26 cellular contexts compared by ENCODE assay signal in genomic region chr1:242140871-242141270, GRCh38.
"Had no signal": no experiment of that assay in that cellular context is flagged by ENCODE, and none has a peak within 500 bp of the region (broad histone marks: within the 10 kb centered on the region; RNA-seq: fewer than 3 reads in every experiment).

No MANE protein-coding gene starts in this region.

- H3K9ac ChIP-seq: parathyroid adenoma had no signal

- H3K36me3 Mint-ChIP-seq: memory B cell; mesothelial cell of epicardium; naive B cell; stimulated activated naive B cell treated with anti-CD40 and anti-IgM and Interleukin-4, amounts not matched to agents 10 μg/mL and 1 μg/mL and 100 μg/mL, for 72 hours had no signal

- DNase-seq: dermis blood vessel endothelial cell; esophagus squamous epithelium; glutamatergic neuron; islet precursor cell; left lung; lower lobe of right lung; naive B cell; occipital lobe; retina; right lobe of liver; spleen; stimulated activated CD4-positive, alpha-beta T cell treated with anti-CD3 and anti-CD28 coated beads, Interleukin-15, amount 100 ng/mL, for 24 hours; stimulated activated CD4-positive, alpha-beta T cell treated with anti-CD3 and anti-CD28 coated beads, Interleukin-1b, Interleukin-23, amount 100 ng/mL, for 48 hours; stimulated activated CD4-positive, alpha-beta T cell treated with anti-CD3 and anti-CD28 coated beads, Interleukin-4, amount 100 ng/mL, for 4 hours; stimulated activated naive B cell treated with anti-CD40 and anti-IgM and Interleukin-4, amounts not matched to agents 10 μg/mL and 1 μg/mL and 100 μg/mL, for 72 hours; stimulated activated naive CD8-positive, alpha-beta T cell treated with anti-CD3 and anti-CD28 coated beads, Interleukin-15, amount 100 ng/mL, for 72 hours; testis; upper lobe of right lung had no signal

- H3K4me3 Mint-ChIP-seq: memory B cell; mesothelial cell of epicardium; naive B cell; nephron; stimulated activated naive B cell treated with anti-CD40 and anti-IgM and Interleukin-4, amounts not matched to agents 10 μg/mL and 1 μg/mL and 100 μg/mL, for 72 hours; stimulated activated naive CD8-positive, alpha-beta T cell treated with anti-CD3 and anti-CD28 coated beads, Interleukin-15, amount 100 ng/mL, for 72 hours had no signal

- H3K79me2 ChIP-seq: parathyroid adenoma had no signal

- H3K27me3 ChIP-seq: esophagus squamous epithelium, gastroesophageal sphincter, left lung, right lobe of liver, testis, tibial nerve, upper lobe of right lung, vagina had no signal

- H3K9me3 ChIP-seq: esophagus squamous epithelium, gastroesophageal sphincter, left lung, lower lobe of right lung, prostate gland, right lobe of liver, spleen, testis, tibial nerve, upper lobe of right lung, vagina had no signal

- H3K27ac Mint-ChIP-seq: memory B cell; mesothelial cell of epicardium; nephron; stimulated activated naive B cell treated with anti-CD40 and anti-IgM and Interleukin-4, amounts not matched to agents 10 μg/mL and 1 μg/mL and 100 μg/mL, for 72 hours; stimulated activated naive CD8-positive, alpha-beta T cell treated with anti-CD3 and anti-CD28 coated beads, Interleukin-15, amount 100 ng/mL, for 72 hours had no signal

- H3K27ac ChIP-seq: esophagus squamous epithelium, gastroesophageal sphincter, left lung, lower lobe of right lung, parathyroid adenoma, prostate gland, right lobe of liver, spleen, testis, tibial nerve, upper lobe of right lung, vagina had no signal

- H3K4me1 Mint-ChIP-seq: mesothelial cell of epicardium, nephron had no signal

- H3K4me1 ChIP-seq: esophagus squamous epithelium, gastroesophageal sphincter, left lung, lower lobe of right lung, parathyroid adenoma, prostate gland, right lobe of liver, spleen, testis, tibial nerve, upper lobe of right lung, vagina had no signal

- H3K9me3 Mint-ChIP-seq: stimulated activated naive B cell treated with anti-CD40 and anti-IgM and Interleukin-4, amounts not matched to agents 10 μg/mL and 1 μg/mL and 100 μg/mL, for 72 hours; stimulated activated naive CD8-positive, alpha-beta T cell treated with anti-CD3 and anti-CD28 coated beads, Interleukin-15, amount 100 ng/mL, for 72 hours had no signal

- H3K36me3 ChIP-seq: esophagus squamous epithelium, gastroesophageal sphincter, left lung, lower lobe of right lung, prostate gland, right lobe of liver, spleen, tibial nerve, upper lobe of right lung, vagina had no signal

- ATAC-seq: gastroesophageal sphincter; left lung; lower lobe of right lung; right lobe of liver; stimulated activated naive B cell treated with anti-CD40 and anti-IgM and Interleukin-4, amounts not matched to agents 10 μg/mL and 1 μg/mL and 100 μg/mL, for 72 hours; stimulated activated naive CD8-positive, alpha-beta T cell treated with anti-CD3 and anti-CD28 coated beads, Interleukin-15, amount 100 ng/mL, for 72 hours; upper lobe of right lung had no signal

- H3K4me3 ChIP-seq: esophagus squamous epithelium, gastroesophageal sphincter, left lung, lower lobe of right lung, prostate gland, right lobe of liver, spleen, testis, tibial nerve, upper lobe of right lung, vagina had no signal

- H2AFZ ChIP-seq: parathyroid adenoma had no signal
